Comparison of ENCODE assay signal across 8 cellular contexts in the genomic region with DNA sequence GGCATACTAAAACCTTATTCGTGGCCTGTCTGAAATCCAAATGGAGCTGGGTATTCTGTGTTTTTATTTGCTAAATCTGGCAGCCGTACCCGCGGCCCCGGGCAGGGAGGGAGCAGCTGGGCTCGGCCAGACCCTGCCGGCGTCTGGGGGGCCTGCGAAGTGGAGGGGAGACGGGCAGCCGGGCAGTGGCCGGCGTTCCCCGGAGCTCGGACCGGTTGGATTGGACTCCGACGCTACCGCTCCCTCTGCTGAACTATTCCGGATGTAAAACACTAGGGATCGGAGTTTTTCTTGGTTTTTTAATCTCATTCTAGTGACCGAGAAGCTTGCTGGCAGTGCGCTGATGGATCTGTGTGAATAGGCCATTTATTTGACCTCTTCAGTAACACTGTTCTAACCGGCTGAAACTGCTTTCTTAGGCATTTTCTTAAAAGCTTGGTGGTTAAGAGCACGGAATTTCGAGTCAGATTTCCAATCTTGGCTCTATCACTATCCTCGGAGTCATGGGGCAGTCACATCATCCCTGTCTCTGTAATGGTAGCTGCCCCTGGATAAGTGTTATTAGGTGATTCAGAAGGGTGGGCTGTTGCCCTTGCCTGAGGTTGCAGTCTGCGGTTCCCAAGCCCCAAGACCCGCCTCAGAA. TPM values are rescaled to one million over a fixed set of nuclear protein-coding genes. Genes with fewer than 3 reads are reported as not detected.
DNase-seq lines count a peak whose midpoint lies in the region; ATAC-seq, FAIRE-seq and TF ChIP-seq lines count a peak whose summit lies in the region.

No MANE protein-coding gene starts in this region.

- H3K36me3 ChIP-seq in left ventricle myocardium inferior, result peaks cover 41% of the 10 kb centered on the region
- peaks cover 3 to 43% of the 10 kb centered on the region in 2 donors for H3K36me3 ChIP-seq in psoas muscle (ENCODE audit: insufficient read depth in 1 of 2, low read depth in 1 of 2)

- H3K27ac ChIP-seq in left ventricle myocardium inferior (replicated peaks) (peak overlapping the region; percentile 98), psoas muscle (peak overlapping the region; percentile 99)

- peaks cover 28% of the 10 kb centered on the region for H3K36me3 Mint-ChIP-seq in activated naive CD8-positive, alpha-beta T cell treated with anti-CD3 and anti-CD28 coated beads for 36 hours

- WGBS in psoas muscle, 3 donors, result 1 to 2% (median 1%) methylated on average over 29 of the region's 29 CpGs

- no peaks in the 10 kb centered on the region for H3K9me3 ChIP-seq in left ventricle myocardium inferior (replicated peaks)
- H3K9me3 ChIP-seq in psoas muscle, result no peaks in the 10 kb centered on the region

- H3K4me3 Mint-ChIP-seq in activated naive CD8-positive, alpha-beta T cell treated with anti-CD3 and anti-CD28 coated beads for 36 hours, result peak overlapping the region; percentile 83

- peak overlapping the region; percentile 99 for H3K4me3 ChIP-seq in left ventricle myocardium inferior
- peak overlapping the region; percentile 98 for H3K4me3 ChIP-seq in psoas muscle

- FAIRE-seq in HTR-8/SVneo (lab: Jason Lieb, UNC), result no peak

- DNase-seq in DMS79 treated with DMSO at 0.1 percent for 48 hours (lab: John Stamatoyannopoulos, UW), result peak; percentile 11
- no peak for DNase-seq in DMS79 (lab: John Stamatoyannopoulos, UW)
- DNase-seq in HTR-8/SVneo (ENCODE audit: insufficient read length, low spot score), result peak; percentile 30
- no peak for DNase-seq in activated naive CD8-positive, alpha-beta T cell treated with anti-CD3 and anti-CD28 coated beads for 36 hours
- no peak for DNase-seq in left ventricle myocardium inferior
- DNase-seq in psoas muscle, result no peak
- no peak for DNase-seq in amniotic stem cell (lab: John Stamatoyannopoulos, UW)

- intact Hi-C loops in left ventricle myocardium inferior (cut with micrococcal nuclease), result no loop called here
- intact Hi-C loops in psoas muscle (cut with DNase I), result loop anchor here in 1 of 2 donors (10.0 kb wide), 1 partner anchor 194 kb away; no protein-coding TSS in a partner anchor

- no peak for TF ChIP-seq CTCF in left ventricle myocardium inferior (IDR thresholded peaks at IDR 0.05; ENCODE audit: borderline replicate concordance)
- no peak for TF ChIP-seq CTCF in psoas muscle (IDR thresholded peaks at IDR 0.05)

- no peaks in the 10 kb centered on the region for H3K27me3 ChIP-seq in left ventricle myocardium inferior (ENCODE audit: low read depth)
- no peaks in the 10 kb centered on the region for H3K27me3 ChIP-seq in psoas muscle (ENCODE audit: insufficient read depth in 3 of 3, low read length in 2 of 3)

- no peaks in the 10 kb centered on the region for H3K27me3 Mint-ChIP-seq in activated naive CD8-positive, alpha-beta T cell treated with anti-CD3 and anti-CD28 coated beads for 36 hours

- no peaks in the 10 kb centered on the region for H3K9me3 Mint-ChIP-seq in activated naive CD8-positive, alpha-beta T cell treated with anti-CD3 and anti-CD28 coated beads for 36 hours

- ATAC-seq in psoas muscle (peak; percentile 23 to 53 (median 42)), HG03378 (IDR thresholded peaks at IDR 0.05; ENCODE audit: unreplicated experiment) (no peak)

- H3K4me1 ChIP-seq in left ventricle myocardium inferior (peaks cover 75% of the 10 kb centered on the region), psoas muscle (peaks cover 49% of the 10 kb centered on the region)

- peaks cover 55% of the 10 kb centered on the region for H3K4me1 Mint-ChIP-seq in activated naive CD8-positive, alpha-beta T cell treated with anti-CD3 and anti-CD28 coated beads for 36 hours

- peak overlapping the region; percentile 84 for H3K27ac Mint-ChIP-seq in activated naive CD8-positive, alpha-beta T cell treated with anti-CD3 and anti-CD28 coated beads for 36 hours

RNA-seq across cellular contexts. Expression of a gene that starts 0.7 kb away (rescaled TPM):
- 10 to 100 TPM; 29.8 to 30.9 TPM for total RNA-seq in activated naive CD8-positive, alpha-beta T cell treated with anti-CD3 and anti-CD28 coated beads for 36 hours
- total RNA-seq in left ventricle myocardium inferior (32.0 TPM), psoas muscle (10 to 100 TPM; 19.9 to 35.1 (median 22.4) TPM)
- 10 to 100 TPM; 26.6 to 48.5 (median 37.3) TPM for polyA plus RNA-seq in psoas muscle

RNA-seq across cellular contexts. Expression of a gene that starts 0.8 kb away (rescaled TPM):
- 10 to 100 TPM; 27.1 to 27.2 TPM for total RNA-seq in activated naive CD8-positive, alpha-beta T cell treated with anti-CD3 and anti-CD28 coated beads for 36 hours
- total RNA-seq in left ventricle myocardium inferior, result 33.3 TPM
- 10 to 100 TPM; 22.5 to 37.5 (median 29.2) TPM for total RNA-seq in psoas muscle
- polyA plus RNA-seq in psoas muscle, result 10 to 100 TPM; 26.3 to 58.5 (median 35.2) TPM

Comparison
In these comparisons a context has a peak if more than half of its experiments do, and no peak if none do; other contexts are left out.
1. DNase-seq: peak in DMS79 treated with DMSO at 0.1 percent for 48 hours (single experiment) and HTR-8/SVneo (single experiment); none in DMS79 (single experiment), activated naive CD8-positive, alpha-beta T cell treated with anti-CD3 and anti-CD28 coated beads for 36 hours (single experiment), left ventricle myocardium inferior (single experiment), psoas muscle (0 of 2) and amniotic stem cell (single experiment).